Comparison of ENCODE assay signal across 8 cellular contexts in genomic region chr9:136865768-136866103, GRCh38. TPM values are rescaled to one million over a fixed set of nuclear protein-coding genes. Genes with fewer than 3 reads are reported as not detected.
DNase-seq lines count a peak whose midpoint lies in the region; ATAC-seq and TF ChIP-seq lines count a peak whose summit lies in the region.

No MANE protein-coding gene starts in this region.

- H3K9ac ChIP-seq in HUES6 (ENCODE audit: low read length) (peak overlapping the region; percentile 90), colonic mucosa (ENCODE audit: low read depth in 2 of 2, low read length in 2 of 2) (peak overlapping the region; percentile 89 to 96)

- H3K27ac ChIP-seq in A673 (ENCODE audit: low read depth, low read length, poor library complexity, severe bottlenecking) = peak overlapping the region; percentile 82
- peak overlapping the region; percentile 88; the same call in 1 of the 2 replicates for H3K27ac ChIP-seq in HUES6 (ENCODE audit: low read depth, low read length)
- peak overlapping the region; percentile 82 for H3K27ac ChIP-seq in colonic mucosa

- intact Hi-C loops in A673 (cut with micrococcal nuclease; ENCODE audit: unreplicated experiment) = no loop called here
- intact Hi-C loops in colonic mucosa (cut with DNase I) = no loop called here
- intact Hi-C loops in mucosa of descending colon (cut with DNase I, micrococcal nuclease) = no loop called here

- H3K4me1 ChIP-seq in A673 (ENCODE audit: insufficient read depth, low read length, poor library complexity, severe bottlenecking) (no peaks in the 10 kb centered on the region), HUES6 (ENCODE audit: control insufficient read depth, insufficient read depth, low read length) (peaks cover 4% of the 10 kb centered on the region; the same call in 1 of the 2 replicates), colonic mucosa (peaks cover 13% of the 10 kb centered on the region), mucosa of descending colon (ENCODE audit: low read depth) (peaks cover 23% of the 10 kb centered on the region)

- TF ChIP-seq CTCF in A673 (conservative IDR thresholded peaks at IDR 0.05; ENCODE audit: low read depth, low read length) (no peak), colonic mucosa (IDR thresholded peaks at IDR 0.05) (no peak), mucosa of descending colon (IDR thresholded peaks at IDR 0.05) (no peak)

- CTCF ChIA-PET in A673 (lab: Charles Lee) = interaction anchor here (0.6 kb wide), 1 partner anchor 20 kb away, joined by 3 read pairs; the partner anchor contains the start of gene TRAF2

- H3K4me3 ChIP-seq in A673 (ENCODE audit: low read depth, low read length, poor library complexity, severe bottlenecking) = peak overlapping the region; percentile 87
- peak overlapping the region; percentile 93 for H3K4me3 ChIP-seq in HUES6 (ENCODE audit: low read depth, low read length)
- H3K4me3 ChIP-seq in colonic mucosa = peak overlapping the region; percentile 87
- H3K4me3 ChIP-seq in mucosa of descending colon = peak overlapping the region; percentile 86

- H3K36me3 ChIP-seq in A673 (ENCODE audit: insufficient read depth, low read length, poor library complexity, severe bottlenecking) (peaks cover 35% of the 10 kb centered on the region), HUES6 (ENCODE audit: control insufficient read depth, insufficient read depth, low read length) (peaks cover 40% of the 10 kb centered on the region), colonic mucosa (peaks cover 15% of the 10 kb centered on the region), mucosa of descending colon (ENCODE audit: low read depth) (no peaks in the 10 kb centered on the region)

- no TSS peak for BruUV-seq in A673 (replicated peaks; lab: Mats Ljungman, UMichigan)

- H3K27me3 ChIP-seq in A673 (replicated peaks; ENCODE audit: insufficient read depth, low read depth, low read length, poor library complexity) (no peaks in the 10 kb centered on the region), HUES6 (ENCODE audit: control insufficient read depth, insufficient read depth, low read length) (no peaks in the 10 kb centered on the region), colonic mucosa (no peaks in the 10 kb centered on the region)

- DNase-seq in A673 (ENCODE audit: low spot score) = no peak
- DNase-seq in colonic mucosa = peak; percentile 69
- peak in 2 of 3 donors; percentile 52 to 76 for DNase-seq in mucosa of descending colon
- no peak for DNase-seq in NCI-H2196 treated with DMSO at 0.1 percent for 48 hours (lab: John Stamatoyannopoulos, UW; ENCODE audit: unreplicated experiment)
- no peak for DNase-seq in epidermal melanocyte (ENCODE audit: insufficient read length, low spot score)
- no peak for DNase-seq in stimulated activated CD4-positive, alpha-beta T cell treated with anti-CD3 and anti-CD28 coated beads, Interleukin-4, amount 100 ng/mL, for 4 hours

- ATAC-seq in mucosa of descending colon (peak; percentile 49), HG03460 (IDR thresholded peaks at IDR 0.05; ENCODE audit: unreplicated experiment) (no peak)

- POLR2A ChIA-PET in A673 (lab: Charles Lee; ENCODE audit: low non-redundant PET) = interaction anchor here (0.9 kb wide), 1 partner anchor 9 kb away, joined by 8 read pairs; no protein-coding TSS in a partner anchor

- H3K9me3 ChIP-seq in A673 (ENCODE audit: low read depth, low read length, poor library complexity, severe bottlenecking) (no peaks in the 10 kb centered on the region), HUES6 (ENCODE audit: control insufficient read depth, insufficient read depth, low read depth, low read length) (peaks cover 32% of the 10 kb centered on the region), colonic mucosa (no peaks in the 10 kb centered on the region), mucosa of descending colon (no peaks in the 10 kb centered on the region)

RNA-seq across cellular contexts. Expression of gene EDF1, which starts 0.4 kb away (rescaled TPM):
- total RNA-seq in A673 (2021) (321 and 330 TPM in 2 replicates), colonic mucosa (100 to 1,000 TPM; 442 to 494 TPM), mucosa of descending colon (100 to 1,000 TPM; 311 to 445 (median 397) TPM)

RNA-seq across cellular contexts. Expression of gene MAMDC4, which starts 13.6 kb away (rescaled TPM):
- 7.9 and 10.1 TPM in 2 replicates for total RNA-seq in A673 (2021)
- 10 to 100 TPM; 11.0 to 61.7 TPM for total RNA-seq in colonic mucosa
- total RNA-seq in mucosa of descending colon = 10 to 100 TPM; 15.4 to 43.8 (median 18.5) TPM

RNA-seq across cellular contexts. Expression of gene PHPT1, which starts 16.5 kb away (rescaled TPM):
- total RNA-seq in A673 (2021) = 94.7 and 109 TPM in 2 replicates
- 100 to 1,000 TPM; 137 to 176 TPM for total RNA-seq in colonic mucosa
- total RNA-seq in mucosa of descending colon = 100 to 1,000 TPM in 2 of 3 donors, 10 to 100 TPM in 1; 96.4 to 163 (median 102) TPM

RNA-seq across cellular contexts. Expression of gene TRAF2, which starts 20.6 kb away (rescaled TPM):
- total RNA-seq in A673 (2021) = 29.2 and 33.2 TPM in 2 replicates
- total RNA-seq in colonic mucosa = 10 to 100 TPM; 22.4 to 50.6 TPM
- total RNA-seq in mucosa of descending colon = 10 to 100 TPM; 19.6 to 28.2 (median 21.1) TPM

RNA-seq across cellular contexts. Expression of gene AJM1, which starts 23.5 kb away (rescaled TPM):
- total RNA-seq in A673 (2021) (1.8 and 2.0 TPM in 2 replicates), colonic mucosa (10 to 100 TPM; 11.5 to 17.1 TPM), mucosa of descending colon (10 to 100 TPM in 2 of 3 donors, 1 to 10 TPM in 1; 7.4 to 21.6 (median 16.4) TPM)

Comparison
In these comparisons a context has a peak if more than half of its experiments do, and no peak if none do; other contexts are left out.
1. DNase-seq: peak in colonic mucosa (single experiment) and mucosa of descending colon (2 of 3); none in A673 (single experiment), NCI-H2196 treated with DMSO at 0.1 percent for 48 hours (single experiment), epidermal melanocyte (single experiment) and stimulated activated CD4-positive, alpha-beta T cell treated with anti-CD3 and anti-CD28 coated beads, Interleukin-4, amount 100 ng/mL, for 4 hours (0 of 2).
2. Peak in every context shown above with its lines, with median percentiles within 50 percentile points of each other: H3K27ac ChIP-seq and H3K4me3 ChIP-seq.